In genomic region chrX:27976934-27977333, GRCh38 we compare ENCODE assay signal across 18 cellular contexts. TPM values are rescaled to one million over a fixed set of nuclear protein-coding genes. Genes with fewer than 3 reads are reported as not detected.
"Had no signal": no experiment of that assay in that cellular context is flagged by ENCODE, and none has a peak within 500 bp of the region (broad histone marks: within the 10 kb centered on the region; RNA-seq: fewer than 3 reads in every experiment).

No MANE protein-coding gene starts in this region.

RNA-seq across cellular contexts. Expression of gene DCAF8L1, which starts 4.3 kb away (rescaled TPM):
- total RNA-seq: natural killer cell treated with Interleukin-12 subunit alpha and Interleukin-12 subunit beta and Interleukin-15 and Interleukin-18, amount 100 ng/mL, for 72 hours; neural crest cell; omental fat pad; osteocyte; pancreas; posterior vena cava; pulmonary artery endothelial cell; right atrium auricular region; sciatic nerve; stomach; subcutaneous adipose tissue; temporal lobe; thoracic aorta; thyroid gland; tibial nerve; upper lobe of left lung; ureter; vagina had no signal
- polyA plus RNA-seq: pancreas, stomach had no signal
